In genomic region chr12:19458733-19459132, GRCh38 we compare ENCODE assay signal across 1 cellular context.
TF ChIP-seq lines count a peak whose summit lies in the region.

No MANE protein-coding gene starts in this region.

TF ChIP-seq in GM23338, 12 proteins besides CTCF, POLR2A, EP300 and RAD21 (continued from another document):
- TF ChIP-seq REST (IDR thresholded peaks at IDR 0.05; ENCODE audit: unreplicated experiment), result no peak
- TF ChIP-seq EZH2phosphoT487 (IDR thresholded peaks at IDR 0.05; ENCODE audit: unreplicated experiment), result no peak
